In genomic region chr20:32251470-32251869, GRCh38 we compare ENCODE assay signal across 1 cellular context.
TF ChIP-seq lines count a peak whose summit lies in the region.

No MANE protein-coding gene starts in this region.

TF ChIP-seq in GM23338, 12 proteins besides CTCF, POLR2A, EP300 and RAD21 (continued from another document):
- TF ChIP-seq ZNF462 (CRISPR knock-in tag; IDR thresholded peaks at IDR 0.05) (no peak), NANOG (IDR thresholded peaks at IDR 0.05; ENCODE audit: borderline replicate concordance) (no peak), STAT1 (IDR thresholded peaks at IDR 0.05; ENCODE audit: unreplicated experiment) (no peak), ZNF331 (CRISPR knock-in tag; IDR thresholded peaks at IDR 0.05; ENCODE audit: low read depth) (no peak), REST (IDR thresholded peaks at IDR 0.05; ENCODE audit: unreplicated experiment) (no peak)
- TF ChIP-seq, protein P1, sequence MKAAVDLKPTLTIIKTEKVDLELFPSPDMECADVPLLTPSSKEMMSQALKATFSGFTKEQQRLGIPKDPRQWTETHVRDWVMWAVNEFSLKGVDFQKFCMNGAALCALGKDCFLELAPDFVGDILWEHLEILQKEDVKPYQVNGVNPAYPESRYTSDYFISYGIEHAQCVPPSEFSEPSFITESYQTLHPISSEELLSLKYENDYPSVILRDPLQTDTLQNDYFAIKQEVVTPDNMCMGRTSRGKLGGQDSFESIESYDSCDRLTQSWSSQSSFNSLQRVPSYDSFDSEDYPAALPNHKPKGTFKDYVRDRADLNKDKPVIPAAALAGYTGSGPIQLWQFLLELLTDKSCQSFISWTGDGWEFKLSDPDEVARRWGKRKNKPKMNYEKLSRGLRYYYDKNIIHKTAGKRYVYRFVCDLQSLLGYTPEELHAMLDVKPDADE (IDR thresholded peaks at IDR 0.05) = no peak
